Comparison of ENCODE assay signal across 1 cellular context in the genomic region with DNA sequence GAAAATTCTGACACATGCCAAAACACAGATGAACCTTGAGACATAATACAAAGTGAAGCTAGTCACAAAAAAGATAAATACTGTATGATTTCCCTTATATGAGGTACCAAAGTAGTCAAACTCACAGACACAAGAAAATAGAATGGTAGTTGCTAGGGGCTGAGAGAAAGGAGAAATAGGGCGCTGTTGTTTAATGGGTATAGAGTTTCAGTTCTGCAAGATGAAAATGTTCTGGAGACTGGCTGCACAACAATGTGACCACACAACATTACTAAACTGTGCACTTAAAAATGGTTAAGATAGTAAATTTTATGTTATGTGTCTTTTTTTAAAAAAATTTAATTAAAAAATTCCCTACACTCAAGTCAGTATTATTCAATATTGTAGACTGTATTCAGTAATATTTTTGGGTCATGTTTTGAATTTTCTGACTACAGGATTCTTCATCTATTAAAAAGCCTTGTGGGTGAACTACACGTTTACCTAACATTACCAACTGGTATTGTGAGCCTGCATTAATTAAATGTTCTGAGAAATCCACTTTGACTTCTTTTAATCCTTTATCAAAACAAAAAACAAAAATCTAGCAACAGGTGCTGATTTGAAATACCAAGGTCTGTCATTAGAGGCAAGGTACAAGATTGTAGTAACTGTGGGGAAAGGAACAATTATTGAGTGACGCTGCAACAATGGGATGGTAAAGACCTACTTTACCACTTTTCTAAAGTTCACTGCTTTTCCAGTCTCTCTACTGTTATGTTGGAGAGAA.
TF ChIP-seq lines count a peak whose summit lies in the region.

No MANE protein-coding gene starts in this region.

TF ChIP-seq in GM12878, 131 proteins besides CTCF, POLR2A, EP300 and RAD21:
- TF ChIP-seq, protein P1, sequence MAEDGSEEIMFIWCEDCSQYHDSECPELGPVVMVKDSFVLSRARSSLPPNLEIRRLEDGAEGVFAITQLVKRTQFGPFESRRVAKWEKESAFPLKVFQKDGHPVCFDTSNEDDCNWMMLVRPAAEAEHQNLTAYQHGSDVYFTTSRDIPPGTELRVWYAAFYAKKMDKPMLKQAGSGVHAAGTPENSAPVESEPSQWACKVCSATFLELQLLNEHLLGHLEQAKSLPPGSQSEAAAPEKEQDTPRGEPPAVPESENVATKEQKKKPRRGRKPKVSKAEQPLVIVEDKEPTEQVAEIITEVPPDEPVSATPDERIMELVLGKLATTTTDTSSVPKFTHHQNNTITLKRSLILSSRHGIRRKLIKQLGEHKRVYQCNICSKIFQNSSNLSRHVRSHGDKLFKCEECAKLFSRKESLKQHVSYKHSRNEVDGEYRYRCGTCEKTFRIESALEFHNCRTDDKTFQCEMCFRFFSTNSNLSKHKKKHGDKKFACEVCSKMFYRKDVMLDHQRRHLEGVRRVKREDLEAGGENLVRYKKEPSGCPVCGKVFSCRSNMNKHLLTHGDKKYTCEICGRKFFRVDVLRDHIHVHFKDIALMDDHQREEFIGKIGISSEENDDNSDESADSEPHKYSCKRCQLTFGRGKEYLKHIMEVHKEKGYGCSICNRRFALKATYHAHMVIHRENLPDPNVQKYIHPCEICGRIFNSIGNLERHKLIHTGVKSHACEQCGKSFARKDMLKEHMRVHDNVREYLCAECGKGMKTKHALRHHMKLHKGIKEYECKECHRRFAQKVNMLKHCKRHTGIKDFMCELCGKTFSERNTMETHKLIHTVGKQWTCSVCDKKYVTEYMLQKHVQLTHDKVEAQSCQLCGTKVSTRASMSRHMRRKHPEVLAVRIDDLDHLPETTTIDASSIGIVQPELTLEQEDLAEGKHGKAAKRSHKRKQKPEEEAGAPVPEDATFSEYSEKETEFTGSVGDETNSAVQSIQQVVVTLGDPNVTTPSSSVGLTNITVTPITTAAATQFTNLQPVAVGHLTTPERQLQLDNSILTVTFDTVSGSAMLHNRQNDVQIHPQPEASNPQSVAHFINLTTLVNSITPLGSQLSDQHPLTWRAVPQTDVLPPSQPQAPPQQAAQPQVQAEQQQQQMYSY (CRISPR knock-in tag; IDR thresholded peaks at IDR 0.05) = no peak
- TF ChIP-seq IRF4 (IDR thresholded peaks at IDR 0.05; ENCODE audit: low read depth, low read length) (no peak), CBX5 (IDR thresholded peaks at IDR 0.05; ENCODE audit: low read depth) (no peak), SPI1 (IDR thresholded peaks at IDR 0.05; ENCODE audit: borderline replicate concordance, insufficient read depth, low read depth, low read length) (peak; percentile 73; the same call in 1 of the 2 replicates)
